Comparison of ENCODE assay signal across 5 cellular contexts in the genomic region with DNA sequence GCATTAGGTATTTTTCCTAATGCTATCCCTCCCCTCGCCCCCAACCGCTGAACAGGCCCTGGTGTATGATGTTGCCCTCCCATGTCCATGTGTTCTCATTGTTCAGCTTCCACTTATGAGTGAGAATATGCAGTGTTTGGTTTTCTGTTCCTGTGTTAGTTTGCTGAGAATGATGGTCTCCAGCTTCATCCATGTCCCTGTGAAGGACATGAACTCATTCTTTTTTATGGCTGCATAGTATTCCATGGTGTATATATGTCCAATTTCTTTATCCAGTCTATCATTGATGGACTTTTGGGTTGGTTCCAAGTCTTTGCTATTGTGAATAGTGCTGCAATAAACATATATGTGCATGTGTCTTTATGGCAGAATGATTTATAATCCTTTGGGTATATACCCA. TPM values are rescaled to one million over a fixed set of nuclear protein-coding genes. Genes with fewer than 3 reads are reported as not detected.
"Had no signal": no experiment of that assay in that cellular context is flagged by ENCODE, and none has a peak within 500 bp of the region (broad histone marks: within the 10 kb centered on the region; RNA-seq: fewer than 3 reads in every experiment).

No MANE protein-coding gene starts in this region.

RNA-seq across cellular contexts. Expression of a gene that starts 43.0 kb away (rescaled TPM):
- total RNA-seq: naive thymus-derived CD8-positive, alpha-beta T cell; natural killer cell; natural killer cell treated with Interleukin-12 subunit alpha and Interleukin-12 subunit beta and Interleukin-15 and Interleukin-18, amount 100 ng/mL, for 72 hours; neural crest cell; osteocyte had no signal
- polyA plus RNA-seq: naive thymus-derived CD8-positive, alpha-beta T cell had no signal
